Comparison of ENCODE assay signal across 7 cellular contexts in the genomic region with DNA sequence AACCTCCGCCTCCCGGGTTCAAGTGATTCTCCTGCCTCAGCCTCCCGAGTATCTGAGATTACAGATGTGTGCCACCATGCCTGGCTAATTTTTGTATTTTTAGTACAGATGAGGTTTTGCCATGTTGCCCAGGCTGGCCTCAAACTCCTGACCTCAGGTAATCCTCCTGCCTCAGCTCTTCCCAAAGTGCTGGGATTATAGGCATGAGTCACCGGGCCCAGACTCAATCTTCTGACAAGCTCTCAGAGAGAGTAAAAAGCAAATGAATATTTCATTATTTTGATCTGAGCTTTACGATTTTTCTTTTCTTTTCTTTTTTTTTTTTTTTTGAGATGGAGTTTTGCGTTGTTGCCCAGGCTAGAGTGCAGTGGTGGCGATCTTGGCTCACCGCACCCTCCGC. TPM values are rescaled to one million over a fixed set of nuclear protein-coding genes. Genes with fewer than 3 reads are reported as not detected.
A peak's percentile ranks its signal among the peaks of the same experiment; 100 is the strongest.
DNase-seq lines count a peak whose midpoint lies in the region; ATAC-seq and TF ChIP-seq lines count a peak whose summit lies in the region.
"Not testable (repeated sequence)": the region's sequence is repeated elsewhere in the genome, so short reads cannot be mapped to it uniquely, and the experiment has no call there.

No MANE protein-coding gene starts in this region.

- not testable (repeated sequence) for H3K79me1 ChIP-seq in trophoblast cell (ENCODE audit: low read length)

- H3K18ac ChIP-seq in trophoblast cell (ENCODE audit: low read length): not testable (repeated sequence)

- H3K9me2 ChIP-seq in GM23248 (ENCODE audit: insufficient read depth); PC-3 (replicated peaks; ENCODE audit: low read length): not testable (repeated sequence)

- not testable (repeated sequence) for H3K36me3 ChIP-seq in A673 (ENCODE audit: insufficient read depth, low read length, poor library complexity, severe bottlenecking); GM23248 (ENCODE audit: low read depth); PC-3 (ENCODE audit: low read depth, low read length); trophoblast cell (ENCODE audit: control insufficient read depth in 1 of 2, insufficient read depth in 2 of 2, low read length in 2 of 2)

- H3K4ac ChIP-seq in trophoblast cell (ENCODE audit: low read depth, low read length): peak overlapping the region; percentile 41

- TF ChIP-seq CTCF in A673 (conservative IDR thresholded peaks at IDR 0.05; ENCODE audit: low read depth, low read length); PC-3 (conservative IDR thresholded peaks at IDR 0.05; ENCODE audit: low read depth, low read length); fibroblast of villous mesenchyme (IDR thresholded peaks at IDR 0.05; ENCODE audit: insufficient read depth, low read depth, low read length): not testable (repeated sequence)

- WGBS in GM23248 (ENCODE audit: low coverage in 1 of 2, low lambda C conversion rate in 2 of 2, missing lambda C conversion rate in 2 of 2), 2 experiments: 95 to 98% methylated on average over 9 of the region's 9 CpGs
- WGBS in trophoblast cell (ENCODE audit: extremely low coverage, insufficient coverage, insufficient read length): no CpG with 5 or more reads among the region's 9 CpGs

- H2BK12ac ChIP-seq in trophoblast cell (ENCODE audit: low read length): not testable (repeated sequence)

- not testable (repeated sequence) for H3K4me3 ChIP-seq in A673 (ENCODE audit: low read depth, low read length, poor library complexity, severe bottlenecking); GM23248; PC-3 (ENCODE audit: low read length); fibroblast of villous mesenchyme (ENCODE audit: low read depth, low read length); trophoblast cell (ENCODE audit: low read depth, low read length)

- H2AFZ ChIP-seq in GM23248; PC-3 (ENCODE audit: low read length); trophoblast cell (ENCODE audit: insufficient read depth, low read length, poor library complexity): not testable (repeated sequence)

- POLR2A ChIA-PET in A673 (lab: Charles Lee; ENCODE audit: low non-redundant PET); PC-3 (lab: Charles Lee; ENCODE audit: unreplicated experiment): not testable (repeated sequence)

- H3K27ac ChIP-seq in A673 (ENCODE audit: low read depth, low read length, poor library complexity, severe bottlenecking); GM23248; PC-3 (ENCODE audit: low read length); trophoblast cell (ENCODE audit: low read depth, low read length): not testable (repeated sequence)

- DNase-seq in A673 (ENCODE audit: low spot score) (peak; percentile 27), GM23248 (peak; percentile 17), LHCN-M2 (ENCODE audit: low read depth) (peak; percentile 13), PC-3 (peak; percentile 15), amniotic epithelial cell (ENCODE audit: low read depth) (peak; percentile 43), fibroblast of villous mesenchyme (ENCODE audit: low read depth) (peak; percentile 32)
- DNase-seq in trophoblast cell: not testable (repeated sequence)

- H2BK120ac ChIP-seq in trophoblast cell (ENCODE audit: insufficient read depth, low read length, poor library complexity): not testable (repeated sequence)

- BruUV-seq in A673 (replicated peaks; lab: Mats Ljungman, UMichigan); PC-3 (replicated peaks; lab: Mats Ljungman, UMichigan): not testable (repeated sequence)

- not testable (repeated sequence) for H2AK5ac ChIP-seq in trophoblast cell (ENCODE audit: low read length)

- ATAC-seq in PC-3: peak; percentile 38; the same call in 1 of the 2 replicates

- not testable (repeated sequence) for H4K91ac ChIP-seq in trophoblast cell (ENCODE audit: low read depth, low read length)

- intact Hi-C loops in A673 (cut with micrococcal nuclease; ENCODE audit: unreplicated experiment); PC-3 (cut with micrococcal nuclease): not testable (repeated sequence)

- H3K27me3 ChIP-seq in A673 (replicated peaks; ENCODE audit: insufficient read depth, low read depth, low read length, poor library complexity); GM23248 (replicated peaks; ENCODE audit: insufficient read depth); PC-3 (ENCODE audit: low read length); trophoblast cell (ENCODE audit: insufficient read depth, low read length): not testable (repeated sequence)

- not testable (repeated sequence) for H4K8ac ChIP-seq in trophoblast cell (ENCODE audit: low read depth, low read length)

- H3K23ac ChIP-seq in trophoblast cell (ENCODE audit: low read length): not testable (repeated sequence)

- not testable (repeated sequence) for H2BK5ac ChIP-seq in trophoblast cell (ENCODE audit: low read depth, low read length, poor library complexity)

- CTCF ChIA-PET in A673 (lab: Charles Lee): interaction anchor here (0.7 kb wide), 2 partner anchors 32 to 328 kb away, joined by 3 to 10 read pairs; no protein-coding TSS in a partner anchor
- CTCF ChIA-PET in PC-3 (lab: Charles Lee): not testable (repeated sequence)

- peaks cover 100% of the 10 kb centered on the region for H3K79me2 ChIP-seq in GM23248 (ENCODE audit: insufficient read depth)
- peaks cover 81% of the 10 kb centered on the region for H3K79me2 ChIP-seq in PC-3 (ENCODE audit: low read length)
- not testable (repeated sequence) for H3K79me2 ChIP-seq in trophoblast cell (ENCODE audit: control insufficient read depth, insufficient read depth, low read length, poor library complexity)

- H4K20me1 ChIP-seq in GM23248 (ENCODE audit: insufficient read depth): not testable (repeated sequence)
- peaks cover 19% of the 10 kb centered on the region; the same call in 1 of the 2 replicates for H4K20me1 ChIP-seq in PC-3 (ENCODE audit: low read length)

- not testable (repeated sequence) for H3K9ac ChIP-seq in GM23248; PC-3 (ENCODE audit: low read length); trophoblast cell (ENCODE audit: low read length)

- H3K9me3 ChIP-seq in A673 (ENCODE audit: low read depth, low read length, poor library complexity, severe bottlenecking); GM23248 (ENCODE audit: low read depth); PC-3 (ENCODE audit: low read length); trophoblast cell (ENCODE audit: insufficient read depth, low read depth, low read length): not testable (repeated sequence)

- H3K4me2 ChIP-seq in GM23248 (ENCODE audit: unreplicated experiment); PC-3 (ENCODE audit: low read length); trophoblast cell (ENCODE audit: low read length): not testable (repeated sequence)

- peaks cover 14% of the 10 kb centered on the region for H3K4me1 ChIP-seq in A673 (ENCODE audit: insufficient read depth, low read length, poor library complexity, severe bottlenecking)
- not testable (repeated sequence) for H3K4me1 ChIP-seq in GM23248 (ENCODE audit: insufficient read depth); PC-3 (ENCODE audit: insufficient read depth, low read length); trophoblast cell (ENCODE audit: control insufficient read depth in 1 of 2, insufficient read depth in 2 of 2, low read length in 2 of 2)

- H4K12ac ChIP-seq in trophoblast cell (ENCODE audit: low read depth, low read length): not testable (repeated sequence)

- H3F3A ChIP-seq in GM23248 (ENCODE audit: insufficient read depth); PC-3 (ENCODE audit: low read length, unreplicated experiment): not testable (repeated sequence)

- not testable (repeated sequence) for H3K14ac ChIP-seq in trophoblast cell (ENCODE audit: low read length)

- in situ Hi-C loops in GM23248 (cut with MboI): not testable (repeated sequence)

RNA-seq across cellular contexts. Expression of gene PTPN11, which starts 21.9 kb away (rescaled TPM):
- total RNA-seq in A673 (2021) (157 and 158 TPM in 2 replicates), LHCN-M2 (2014; rRNA removed) (90.3 and 97.0 TPM in 2 replicates), PC-3 (2014; rRNA removed) (121 and 137 TPM in 2 replicates), fibroblast of villous mesenchyme (108 and 158 TPM in 2 replicates)
- 71.5 and 89.5 TPM in 2 replicates for total RNA-seq in GM23248 (2014; rRNA removed; shearing (Covaris generic))
- 78.0 and 82.3 TPM in 2 replicates for polyA plus RNA-seq in GM23248 (2016; fragmentation: Nextera tagmentation; extraction: Ambion mirVana)
- 34.5 TPM for polyA plus RNA-seq in LHCN-M2 (2012)
- polyA plus RNA-seq in trophoblast cell (2013): 60.9 and 63.8 TPM in 2 replicates

RNA-seq across cellular contexts. Expression of gene RPL6, which starts 31.2 kb away (rescaled TPM):
- total RNA-seq in A673 (2021) (1,517 and 1,605 TPM in 2 replicates), LHCN-M2 (2014; rRNA removed) (1,714 and 1,753 TPM in 2 replicates), PC-3 (2014; rRNA removed) (1,342 and 1,509 TPM in 2 replicates), fibroblast of villous mesenchyme (921 and 1,035 TPM in 2 replicates)
- 1,076 and 1,254 TPM in 2 replicates for total RNA-seq in GM23248 (2014; rRNA removed; shearing (Covaris generic))
- polyA plus RNA-seq in GM23248 (2016; fragmentation: Nextera tagmentation; extraction: Ambion mirVana): 372 and 391 TPM in 2 replicates
- polyA plus RNA-seq in LHCN-M2 (2012): 1,508 TPM
- polyA plus RNA-seq in trophoblast cell (2013): 1,595 and 1,657 TPM in 2 replicates

RNA-seq across cellular contexts. Expression of gene HECTD4, which starts 58.4 kb away (rescaled TPM):
- total RNA-seq in A673 (2021) (45.3 and 52.1 TPM in 2 replicates), LHCN-M2 (2014; rRNA removed) (7.4 and 8.2 TPM in 2 replicates), PC-3 (2014; rRNA removed) (24.6 and 31.2 TPM in 2 replicates), fibroblast of villous mesenchyme (33.2 and 37.1 TPM in 2 replicates)
- total RNA-seq in GM23248 (2014; rRNA removed; shearing (Covaris generic)): 7.5 and 13.9 TPM in 2 replicates
- 7.6 and 8.9 TPM in 2 replicates for polyA plus RNA-seq in GM23248 (2016; fragmentation: Nextera tagmentation; extraction: Ambion mirVana)
- 8.3 TPM for polyA plus RNA-seq in LHCN-M2 (2012)
- 9.2 and 10.2 TPM in 2 replicates for polyA plus RNA-seq in trophoblast cell (2013)
